Comparison of ENCODE assay signal across 2 cellular contexts in the genomic region with DNA sequence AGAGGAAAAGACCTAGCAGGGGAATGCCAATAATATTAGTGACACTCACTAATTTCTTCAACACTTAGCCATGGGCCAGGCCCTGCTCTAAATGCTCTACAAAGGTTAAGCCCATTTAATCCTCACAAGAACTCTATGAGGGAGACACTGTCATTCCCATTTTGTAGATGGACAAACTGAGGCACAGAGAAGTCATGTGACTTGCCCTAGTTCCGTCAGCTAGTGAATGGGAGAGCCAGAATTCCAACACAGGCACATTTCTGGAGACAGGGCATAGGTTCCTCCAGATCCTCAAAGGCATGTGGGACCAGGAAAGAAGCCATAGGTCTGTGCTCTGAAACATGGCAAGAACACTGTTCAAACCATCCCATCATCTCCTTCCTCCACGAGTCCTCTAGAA.
TF ChIP-seq lines count a peak whose summit lies in the region.

No MANE protein-coding gene starts in this region.

TF ChIP-seq in IMR-90, 13 proteins besides CTCF, POLR2A, EP300 and RAD21:
- TF ChIP-seq, protein P1, sequence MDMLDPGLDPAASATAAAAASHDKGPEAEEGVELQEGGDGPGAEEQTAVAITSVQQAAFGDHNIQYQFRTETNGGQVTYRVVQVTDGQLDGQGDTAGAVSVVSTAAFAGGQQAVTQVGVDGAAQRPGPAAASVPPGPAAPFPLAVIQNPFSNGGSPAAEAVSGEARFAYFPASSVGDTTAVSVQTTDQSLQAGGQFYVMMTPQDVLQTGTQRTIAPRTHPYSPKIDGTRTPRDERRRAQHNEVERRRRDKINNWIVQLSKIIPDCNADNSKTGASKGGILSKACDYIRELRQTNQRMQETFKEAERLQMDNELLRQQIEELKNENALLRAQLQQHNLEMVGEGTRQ (IDR thresholded peaks at IDR 0.05; ENCODE audit: low read depth, low read length), result 0 out of 2 replicates have a peak, but pooled peaks have one; percentile 2
- TF ChIP-seq FOS (IDR thresholded peaks at IDR 0.05; ENCODE audit: low read depth, low read length), result no peak

TF ChIP-seq in WTC11, 78 proteins besides CTCF, POLR2A, EP300 and RAD21:
- TF ChIP-seq FOXK1 (CRISPR knock-in tag; IDR thresholded peaks at IDR 0.05) (no peak), GRHL2 (CRISPR knock-in tag; IDR thresholded peaks at IDR 0.05; ENCODE audit: insufficient replicate concordance, severe bottlenecking) (no peak), CBFB (CRISPR knock-in tag; IDR thresholded peaks at IDR 0.05; ENCODE audit: low read depth) (no peak), EMX1 (CRISPR knock-in tag; IDR thresholded peaks at IDR 0.05) (no peak), GTF2I (CRISPR knock-in tag; conservative IDR thresholded peaks at IDR 0.05) (no peak), SMAD3 (CRISPR knock-in tag; IDR thresholded peaks at IDR 0.05; ENCODE audit: borderline replicate concordance) (no peak), TEAD1 (CRISPR knock-in tag; IDR thresholded peaks at IDR 0.05) (no peak)
- TF ChIP-seq, protein P2, sequence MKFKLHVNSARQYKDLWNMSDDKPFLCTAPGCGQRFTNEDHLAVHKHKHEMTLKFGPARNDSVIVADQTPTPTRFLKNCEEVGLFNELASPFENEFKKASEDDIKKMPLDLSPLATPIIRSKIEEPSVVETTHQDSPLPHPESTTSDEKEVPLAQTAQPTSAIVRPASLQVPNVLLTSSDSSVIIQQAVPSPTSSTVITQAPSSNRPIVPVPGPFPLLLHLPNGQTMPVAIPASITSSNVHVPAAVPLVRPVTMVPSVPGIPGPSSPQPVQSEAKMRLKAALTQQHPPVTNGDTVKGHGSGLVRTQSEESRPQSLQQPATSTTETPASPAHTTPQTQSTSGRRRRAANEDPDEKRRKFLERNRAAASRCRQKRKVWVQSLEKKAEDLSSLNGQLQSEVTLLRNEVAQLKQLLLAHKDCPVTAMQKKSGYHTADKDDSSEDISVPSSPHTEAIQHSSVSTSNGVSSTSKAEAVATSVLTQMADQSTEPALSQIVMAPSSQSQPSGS (CRISPR knock-in tag; IDR thresholded peaks at IDR 0.05; ENCODE audit: borderline replicate concordance, low read depth), result no peak
- TF ChIP-seq, protein P1 (CRISPR knock-in tag; IDR thresholded peaks at IDR 0.05), result no peak; the same call in 1 of the 2 replicates
- TF ChIP-seq, protein P3, sequence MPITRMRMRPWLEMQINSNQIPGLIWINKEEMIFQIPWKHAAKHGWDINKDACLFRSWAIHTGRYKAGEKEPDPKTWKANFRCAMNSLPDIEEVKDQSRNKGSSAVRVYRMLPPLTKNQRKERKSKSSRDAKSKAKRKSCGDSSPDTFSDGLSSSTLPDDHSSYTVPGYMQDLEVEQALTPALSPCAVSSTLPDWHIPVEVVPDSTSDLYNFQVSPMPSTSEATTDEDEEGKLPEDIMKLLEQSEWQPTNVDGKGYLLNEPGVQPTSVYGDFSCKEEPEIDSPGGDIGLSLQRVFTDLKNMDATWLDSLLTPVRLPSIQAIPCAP (CRISPR knock-in tag; IDR thresholded peaks at IDR 0.05), result no peak
- TF ChIP-seq, protein P4, sequence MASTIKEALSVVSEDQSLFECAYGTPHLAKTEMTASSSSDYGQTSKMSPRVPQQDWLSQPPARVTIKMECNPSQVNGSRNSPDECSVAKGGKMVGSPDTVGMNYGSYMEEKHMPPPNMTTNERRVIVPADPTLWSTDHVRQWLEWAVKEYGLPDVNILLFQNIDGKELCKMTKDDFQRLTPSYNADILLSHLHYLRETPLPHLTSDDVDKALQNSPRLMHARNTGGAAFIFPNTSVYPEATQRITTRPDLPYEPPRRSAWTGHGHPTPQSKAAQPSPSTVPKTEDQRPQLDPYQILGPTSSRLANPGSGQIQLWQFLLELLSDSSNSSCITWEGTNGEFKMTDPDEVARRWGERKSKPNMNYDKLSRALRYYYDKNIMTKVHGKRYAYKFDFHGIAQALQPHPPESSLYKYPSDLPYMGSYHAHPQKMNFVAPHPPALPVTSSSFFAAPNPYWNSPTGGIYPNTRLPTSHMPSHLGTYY (CRISPR knock-in tag; IDR thresholded peaks at IDR 0.05), result no peak
- TF ChIP-seq, protein P5, sequence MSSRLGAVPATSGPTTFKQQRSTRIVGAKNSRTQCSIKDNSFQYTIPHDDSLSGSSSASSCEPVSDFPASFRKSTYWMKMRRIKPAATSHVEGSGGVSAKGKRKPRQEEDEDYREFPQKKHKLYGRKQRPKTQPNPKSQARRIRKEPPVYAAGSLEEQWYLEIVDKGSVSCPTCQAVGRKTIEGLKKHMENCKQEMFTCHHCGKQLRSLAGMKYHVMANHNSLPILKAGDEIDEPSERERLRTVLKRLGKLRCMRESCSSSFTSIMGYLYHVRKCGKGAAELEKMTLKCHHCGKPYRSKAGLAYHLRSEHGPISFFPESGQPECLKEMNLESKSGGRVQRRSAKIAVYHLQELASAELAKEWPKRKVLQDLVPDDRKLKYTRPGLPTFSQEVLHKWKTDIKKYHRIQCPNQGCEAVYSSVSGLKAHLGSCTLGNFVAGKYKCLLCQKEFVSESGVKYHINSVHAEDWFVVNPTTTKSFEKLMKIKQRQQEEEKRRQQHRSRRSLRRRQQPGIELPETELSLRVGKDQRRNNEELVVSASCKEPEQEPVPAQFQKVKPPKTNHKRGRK (CRISPR knock-in tag; IDR thresholded peaks at IDR 0.05; ENCODE audit: borderline replicate concordance), result no peak
